Comparison of ENCODE assay signal across 15 cellular contexts in the genomic region with DNA sequence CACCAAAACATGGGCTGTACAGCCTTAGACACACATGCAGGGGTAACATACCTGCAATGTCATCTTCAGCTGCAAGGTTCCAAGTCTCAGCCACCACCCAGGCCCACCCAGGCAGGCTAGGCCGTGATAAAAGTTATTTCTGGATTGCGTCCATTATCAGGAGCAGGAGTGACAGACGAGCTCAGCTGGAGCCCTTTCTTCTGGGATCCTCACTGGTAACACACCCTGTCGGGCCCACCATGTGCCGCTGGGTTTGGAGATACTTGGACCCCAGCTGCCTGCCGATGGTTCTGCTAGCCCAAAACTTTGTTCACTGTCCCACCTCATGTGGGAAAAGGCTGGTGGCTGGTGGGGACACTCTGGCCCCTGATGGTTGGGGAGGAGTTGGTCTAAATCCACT.
"Had no signal": no experiment of that assay in that cellular context is flagged by ENCODE, and none has a peak within 500 bp of the region (broad histone marks: within the 10 kb centered on the region; RNA-seq: fewer than 3 reads in every experiment).

No MANE protein-coding gene starts in this region.

- H3K4me3 Mint-ChIP-seq: natural killer cell had no signal

- H3K36me3 ChIP-seq: heart left ventricle, stomach, thoracic aorta, transverse colon had no signal

- H3K9me3 ChIP-seq: heart left ventricle, psoas muscle, stomach, thoracic aorta, transverse colon had no signal

- H3K4me1 Mint-ChIP-seq: natural killer cell had no signal

- DNase-seq: cerebellar nuclear complex; dermis blood vessel endothelial cell; heart left ventricle; hippocampal formation; mammary epithelial cell; natural killer cell; psoas muscle; retina; stimulated activated CD4-positive, alpha-beta T cell treated with anti-CD3 and anti-CD28 coated beads, Interleukin-12 subunit alpha, Interleukin-12 subunit beta, amount 100 ng/mL, for 4 hours; stimulated activated naive CD4-positive, alpha-beta T cell; stomach; substantia nigra; transverse colon had no signal

- H3K27me3 ChIP-seq: heart left ventricle, stomach, transverse colon had no signal

- H3K4me1 ChIP-seq: psoas muscle had no signal

- H3K9me3 Mint-ChIP-seq: natural killer cell had no signal

- H3K36me3 Mint-ChIP-seq: natural killer cell had no signal

- H3K27ac Mint-ChIP-seq: natural killer cell had no signal

- H3K4me3 ChIP-seq: heart left ventricle, psoas muscle, skin epidermis, stomach, thoracic aorta, transverse colon had no signal

- H3K27ac ChIP-seq: heart left ventricle, psoas muscle, skin epidermis, stomach, thoracic aorta, transverse colon had no signal
